ENCODE assay signal across 19 cellular contexts in genomic region chr3:37628711-37629301, GRCh38.
A peak's percentile ranks its signal among the peaks of the same experiment; 100 is the strongest.
DNase-seq lines count a peak whose midpoint lies in the region; ATAC-seq and TF ChIP-seq lines count a peak whose summit lies in the region.
"Had no signal": no experiment of that assay in that cellular context is flagged by ENCODE, and none has a peak within 500 bp of the region (broad histone marks: within the 10 kb centered on the region; RNA-seq: fewer than 3 reads in every experiment).

No MANE protein-coding gene starts in this region.

- intact Hi-C loops in stomach (cut with DNase I; ENCODE audit: low total_unique reads), result no loop called here

- H3K36me3 ChIP-seq in stomach, result peaks cover 0 to 6% (median 3%) of the 10 kb centered on the region in 4 donors
- H3K36me3 ChIP-seq: breast epithelium, left lung had no signal

- peaks cover 0 to 57% (median 23%) of the 10 kb centered on the region in 4 donors for H3K4me1 ChIP-seq in stomach
- H3K4me1 ChIP-seq: breast epithelium, foreskin keratinocyte, left lung had no signal

- no peak overlapping the region for H3K4me3 ChIP-seq in coronary artery
- no peak overlapping the region for H3K4me3 ChIP-seq in stomach
- H3K4me3 ChIP-seq: breast epithelium, left lung, tibial nerve had no signal

- DNase-seq in H4 (ENCODE audit: low spot score), result peak; percentile 7
- DNase-seq in coronary artery (ENCODE audit: low spot score), result peak; percentile 28
- DNase-seq in iris pigment epithelial cell (ENCODE audit: low read depth), result peak; percentile 31
- no peak for DNase-seq in stomach
- DNase-seq in activated effector memory CD4-positive, alpha-beta T cell treated with anti-CD3 and anti-CD28 coated beads, Interleukin-2, amount 50 U/mL, for 16 hours, result no peak
- DNase-seq in NCI-H345 (lab: John Stamatoyannopoulos, UW), result no peak
- DNase-seq: activated CD4-positive, alpha-beta memory T cell treated with anti-CD3 and anti-CD28 coated beads for 36 hours; activated naive CD8-positive, alpha-beta T cell treated with anti-CD3 and anti-CD28 coated beads for 36 hours; activated T-cell treated with anti-CD3 and anti-CD28 coated beads, Interleukin-2, amount 50 U/mL, for 4 hours; DMS79; foreskin keratinocyte; H9; left lung; naive B cell; NCI-H1417 treated with DMSO at 0.1 percent for 48 hours; T-helper 1 cell had no signal

- no peaks in the 10 kb centered on the region for H3K9me3 ChIP-seq in stomach
- H3K9me3 ChIP-seq: breast epithelium, left lung, tibial nerve had no signal

- no peaks in the 10 kb centered on the region for H3K27me3 ChIP-seq in stomach
- H3K27me3 ChIP-seq: breast epithelium, foreskin keratinocyte, left lung, tibial nerve had no signal

- TF ChIP-seq CTCF in coronary artery (IDR thresholded peaks at IDR 0.05) (no peak), stomach (IDR thresholded peaks at IDR 0.05) (no peak)

- H3K27ac ChIP-seq in coronary artery (no peak overlapping the region), stomach (peak overlapping the region in 3 of 5 donors; percentile 12 to 62 (median 48))
- H3K27ac ChIP-seq: foreskin keratinocyte, left lung had no signal

- TF ChIP-seq EP300 in stomach (IDR thresholded peaks at IDR 0.05), result no peak

- ATAC-seq in HG03175 (IDR thresholded peaks at IDR 0.05; ENCODE audit: unreplicated experiment), result no peak
- ATAC-seq: activated T-cell treated with anti-CD3 and anti-CD28 coated beads, Interleukin-2, amount 50 U/mL, for 4 hours; foreskin keratinocyte; left lung had no signal

- 70 to 77% (median 74%) methylated on average over 12 of the region's 12 CpGs for WGBS in stomach, 5 donors

- no peak for TF ChIP-seq POLR2A in stomach (IDR thresholded peaks at IDR 0.05)

Comparison
In these comparisons a context has a peak if more than half of its experiments do, and no peak if none do; other contexts are left out.
1. DNase-seq: peak in H4 (single experiment), coronary artery (single experiment) and iris pigment epithelial cell (single experiment); none in stomach (single experiment), activated effector memory CD4-positive, alpha-beta T cell treated with anti-CD3 and anti-CD28 coated beads, Interleukin-2, amount 50 U/mL, for 16 hours (single experiment) and NCI-H345 (single experiment).
2. H3K27ac ChIP-seq: peak in stomach (3 of 5); none in coronary artery (0 of 2).